3 cellular contexts compared by ENCODE assay signal in genomic region chrY:23364174-23364573, GRCh38.
A peak's percentile ranks its signal among the peaks of the same experiment; 100 is the strongest.
DNase-seq lines count a peak whose midpoint lies in the region; ATAC-seq lines count a peak whose summit lies in the region.
"Not testable (repeated sequence)": the region's sequence is repeated elsewhere in the genome, so short reads cannot be mapped to it uniquely, and the experiment has no call there.

No MANE protein-coding gene starts in this region.

- not testable (repeated sequence) for DNase-seq in Right ventricle myocardium inferior (ENCODE audit: missing footprints); Right ventricle myocardium superior; left ventricle myocardium superior

- intact Hi-C loops in Right ventricle myocardium inferior (cut with DNase I); Right ventricle myocardium superior (cut with DNase I); left ventricle myocardium superior (cut with micrococcal nuclease): not testable (repeated sequence)

- ATAC-seq in Right ventricle myocardium inferior (peak; percentile 88), Right ventricle myocardium superior (ENCODE audit: poor library complexity) (peak; percentile 85), left ventricle myocardium superior (peak; percentile 87)
